ENCODE assay signal across 10 cellular contexts in genomic region chr2:98458207-98458606, GRCh38. TPM values are rescaled to one million over a fixed set of nuclear protein-coding genes. Genes with fewer than 3 reads are reported as not detected.
DNase-seq lines count a peak whose midpoint lies in the region; ATAC-seq and TF ChIP-seq lines count a peak whose summit lies in the region.
"Had no signal": no experiment of that assay in that cellular context is flagged by ENCODE, and none has a peak within 500 bp of the region (broad histone marks: within the 10 kb centered on the region; RNA-seq: fewer than 3 reads in every experiment).

No MANE protein-coding gene starts in this region.

- POLR2A ChIA-PET in T-cell (lab: Charles Lee) = no interaction called here

- peaks cover 61% of the 10 kb centered on the region for H3K79me2 ChIP-seq in osteoblast (ENCODE audit: insufficient read depth, low read length)

- peak overlapping the region; percentile 99 for H3K27ac Mint-ChIP-seq in T-cell

- H3K27me3 ChIP-seq in brain microvascular endothelial cell (replicated peaks) (no peaks in the 10 kb centered on the region), osteoblast (ENCODE audit: insufficient read depth, low read length) (no peaks in the 10 kb centered on the region)

- ATAC-seq in activated CD4-positive, CD25-positive, alpha-beta regulatory T cell treated with anti-CD3 and anti-CD28 coated beads, Interleukin-2, amount 50 U/mL, for 24 hours = peak; percentile 17 to 37
- ATAC-seq in T-cell (replicated peaks in 1 of 4) = peak; percentile 48 to 74 (median 71)
- no peak for ATAC-seq in HG02973 (IDR thresholded peaks at IDR 0.05; ENCODE audit: unreplicated experiment)

- H3K36me3 Mint-ChIP-seq in T-cell = peaks cover 22% of the 10 kb centered on the region

- H4K20me1 ChIP-seq in osteoblast (ENCODE audit: insufficient read depth, low read length) = peaks cover 16% of the 10 kb centered on the region

- CTCF ChIA-PET in T-cell (lab: Charles Lee) = interaction anchor here in 1 of 2 donors (0.7 to 1.7 kb wide), 2 partner anchors 29 to 48 kb away, joined by 5 to 7 read pairs; no protein-coding TSS in a partner anchor

- no peaks in the 10 kb centered on the region for H3K9me3 ChIP-seq in osteoblast (ENCODE audit: low read depth, low read length)

- TF ChIP-seq CTCF in brain microvascular endothelial cell (IDR thresholded peaks at IDR 0.05; ENCODE audit: low read depth, low read length, missing control alignments) = no peak
- no peak for TF ChIP-seq CTCF in osteoblast (IDR thresholded peaks at IDR 0.05; ENCODE audit: extremely low read depth, low read depth, low read length)

- no peak overlapping the region for H3K4me3 ChIP-seq in brain microvascular endothelial cell (ENCODE audit: low read depth, low read length)
- H3K4me3 ChIP-seq in osteoblast (ENCODE audit: insufficient read depth, low read length) = no peak overlapping the region

- H3K27me3 Mint-ChIP-seq in T-cell = no peaks in the 10 kb centered on the region

- no peaks in the 10 kb centered on the region for H3K9me3 Mint-ChIP-seq in T-cell

- H3K27ac ChIP-seq in brain microvascular endothelial cell (no peak overlapping the region), osteoblast (ENCODE audit: low read depth, low read length) (peak overlapping the region; percentile 88)

- H2AFZ ChIP-seq in osteoblast (ENCODE audit: low read length) = no peak overlapping the region

- in situ Hi-C loops in brain microvascular endothelial cell (cut with HindIII; ENCODE audit: low pct_ligation_motif_present, low sequenced_read_pairs) = no loop called here

- H3K36me3 ChIP-seq in brain microvascular endothelial cell (replicated peaks) (no peaks in the 10 kb centered on the region), osteoblast (ENCODE audit: insufficient read depth, low read length) (no peaks in the 10 kb centered on the region)

- H3K4me2 ChIP-seq in osteoblast (ENCODE audit: insufficient read depth, low read length) = no peak overlapping the region

- DNase-seq in activated CD4-positive, CD25-positive, alpha-beta regulatory T cell (lab: John Stamatoyannopoulos, UW) = no peak
- DNase-seq in T-cell (peak in 7 of 34 experiments; percentile 24 to 39 (median 34)), brain microvascular endothelial cell (peak; percentile 59), osteoblast (ENCODE audit: insufficient read length, low spot score, missing footprints) (no peak), SW 1271 (lab: John Stamatoyannopoulos, UW) (no peak)
- DNase-seq in activated effector memory CD4-positive, alpha-beta T cell treated with Interleukin-2 at 50 U/mL for 16 hours = no peak
- DNase-seq: NCI-H2029 treated with DMSO at 0.1 percent for 48 hours, nucleus accumbens had no signal

- peaks cover 90 to 93% (median 91%) of the 10 kb centered on the region in 3 donors for H3K4me1 Mint-ChIP-seq in T-cell

- H3K4me3 Mint-ChIP-seq in T-cell = peak overlapping the region; percentile 4 to 72 (median 25)

- H3K4me1 ChIP-seq in osteoblast (ENCODE audit: insufficient read depth, low read length) = peaks cover 34% of the 10 kb centered on the region

RNA-seq across cellular contexts. Expression of gene INPP4A, which starts 13.5 kb away (rescaled TPM):
- total RNA-seq in T-cell (100 to 1,000 TPM; 126 to 153 (median 136) TPM), osteoblast (25.7 and 25.9 TPM in 2 replicates)
